ENCODE assay signal across 8 cellular contexts in genomic region chr10:73117976-73118743, GRCh38. TPM values are rescaled to one million over a fixed set of nuclear protein-coding genes. Genes with fewer than 3 reads are reported as not detected.
DNase-seq lines count a peak whose midpoint lies in the region; ATAC-seq, FAIRE-seq and TF ChIP-seq lines count a peak whose summit lies in the region.

No MANE protein-coding gene starts in this region.

- H3K4me1 Mint-ChIP-seq in activated naive CD8-positive, alpha-beta T cell treated with anti-CD3 and anti-CD28 coated beads, Interleukin-2, amount 50 U/mL, for 24 hours, result peaks cover 5% of the 10 kb centered on the region

- H3K27ac Mint-ChIP-seq in activated naive CD8-positive, alpha-beta T cell treated with anti-CD3 and anti-CD28 coated beads, Interleukin-2, amount 50 U/mL, for 24 hours, result no peak overlapping the region

- H3K9me3 ChIP-seq in upper lobe of right lung, result no peaks in the 10 kb centered on the region

- intact Hi-C loops in upper lobe of right lung (cut with DNase I), result no loop called here

- DNase-seq in EL (peak; percentile 44), HTR-8/SVneo (ENCODE audit: insufficient read length, low spot score) (peak; percentile 25), epithelial cell of prostate (ENCODE audit: low read depth, low spot score) (peak; percentile 36), upper lobe of right lung (no peak), NOMO-1 (lab: John Stamatoyannopoulos, UW; ENCODE audit: unreplicated experiment in 2 of 2) (no peak), NCI-H1436 treated with DMSO at 0.1 percent for 48 hours (lab: John Stamatoyannopoulos, UW) (no peak)
- DNase-seq in activated naive CD8-positive, alpha-beta T cell treated with anti-CD3 and anti-CD28 coated beads, Interleukin-2, amount 50 U/mL, for 24 hours, result no peak

- no peaks in the 10 kb centered on the region for H3K27me3 Mint-ChIP-seq in activated naive CD8-positive, alpha-beta T cell treated with anti-CD3 and anti-CD28 coated beads, Interleukin-2, amount 50 U/mL, for 24 hours

- no peaks in the 10 kb centered on the region for H3K27me3 ChIP-seq in upper lobe of right lung

- H3K27ac ChIP-seq in epithelial cell of prostate (peak overlapping the region; percentile 25), upper lobe of right lung (no peak overlapping the region)

- H3K36me3 ChIP-seq in upper lobe of right lung, result peaks cover 5% of the 10 kb centered on the region

- H3K9me3 Mint-ChIP-seq in activated naive CD8-positive, alpha-beta T cell treated with anti-CD3 and anti-CD28 coated beads, Interleukin-2, amount 50 U/mL, for 24 hours, result no peaks in the 10 kb centered on the region

- no peak for TF ChIP-seq CTCF in upper lobe of right lung (IDR thresholded peaks at IDR 0.05)

- peaks cover 9% of the 10 kb centered on the region for H3K36me3 Mint-ChIP-seq in activated naive CD8-positive, alpha-beta T cell treated with anti-CD3 and anti-CD28 coated beads, Interleukin-2, amount 50 U/mL, for 24 hours (ENCODE audit: low read depth)

- peak; percentile 68 for ATAC-seq in GM21526 (IDR thresholded peaks at IDR 0.05; ENCODE audit: low FRiP score, unreplicated experiment)
- peak; percentile 30 for ATAC-seq in upper lobe of right lung
- no peak for ATAC-seq in activated naive CD8-positive, alpha-beta T cell treated with anti-CD3 and anti-CD28 coated beads, Interleukin-2, amount 50 U/mL, for 24 hours

- no peak overlapping the region for H3K4me3 Mint-ChIP-seq in activated naive CD8-positive, alpha-beta T cell treated with anti-CD3 and anti-CD28 coated beads, Interleukin-2, amount 50 U/mL, for 24 hours

- no peak for FAIRE-seq in HTR-8/SVneo (lab: Jason Lieb, UNC)

- H3K4me3 ChIP-seq in upper lobe of right lung, result no peak overlapping the region

- H3K4me1 ChIP-seq in upper lobe of right lung, result no peaks in the 10 kb centered on the region

RNA-seq across cellular contexts. Expression of gene NUDT13, which starts 7.9 kb away (rescaled TPM):
- 2.3 TPM for total RNA-seq in upper lobe of right lung

RNA-seq across cellular contexts. Expression of gene P4HA1, which starts 21.5 kb away (rescaled TPM):
- total RNA-seq in upper lobe of right lung, result 51.8 TPM

RNA-seq across cellular contexts. Expression of gene ECD, which starts 49.6 kb away (rescaled TPM):
- total RNA-seq in upper lobe of right lung, result 27.8 TPM

RNA-seq across cellular contexts. Expression of gene FAM149B1, which starts 49.8 kb away (rescaled TPM):
- total RNA-seq in upper lobe of right lung, result 18.6 TPM

Comparison
In these comparisons a context has a peak if more than half of its experiments do, and no peak if none do; other contexts are left out.
1. DNase-seq: peak in EL (single experiment), HTR-8/SVneo (single experiment) and epithelial cell of prostate (single experiment); none in upper lobe of right lung (single experiment), NOMO-1 (0 of 2), NCI-H1436 treated with DMSO at 0.1 percent for 48 hours (single experiment) and activated naive CD8-positive, alpha-beta T cell treated with anti-CD3 and anti-CD28 coated beads, Interleukin-2, amount 50 U/mL, for 24 hours (single experiment).